Comparison of ENCODE assay signal across 22 cellular contexts in the genomic region with DNA sequence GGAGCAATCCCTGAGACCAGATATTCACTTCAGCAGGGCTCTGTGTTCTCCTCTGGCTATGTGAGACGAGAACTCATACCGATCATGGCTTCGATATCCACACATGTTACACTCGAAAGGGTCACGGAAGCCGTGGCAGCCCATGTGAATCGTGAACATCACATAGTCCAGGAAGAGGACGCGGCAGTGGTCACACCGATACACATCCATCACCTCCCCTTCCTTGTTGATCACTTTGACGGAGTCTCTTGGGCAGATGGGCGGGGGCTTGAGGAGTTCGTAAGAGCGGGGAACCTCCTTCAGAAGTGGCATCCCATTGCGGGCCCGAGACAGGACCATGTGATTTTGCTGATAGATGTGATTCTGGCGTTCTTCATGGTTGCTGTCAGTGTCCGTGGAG. TPM values are rescaled to one million over a fixed set of nuclear protein-coding genes. Genes with fewer than 3 reads are reported as not detected.
DNase-seq lines count a peak whose midpoint lies in the region; ATAC-seq and TF ChIP-seq lines count a peak whose summit lies in the region.
"Had no signal": no experiment of that assay in that cellular context is flagged by ENCODE, and none has a peak within 500 bp of the region (broad histone marks: within the 10 kb centered on the region; RNA-seq: fewer than 3 reads in every experiment).

No MANE protein-coding gene starts in this region.

- no peak overlapping the region for H3K4me3 Mint-ChIP-seq in activated CD4-positive, alpha-beta memory T cell treated with anti-CD3 and anti-CD28 coated beads for 36 hours
- H3K4me3 Mint-ChIP-seq in activated CD4-positive, alpha-beta memory T cell treated with anti-CD3 and anti-CD28 coated beads, Interleukin-2, amount 10 ng/mL, durations not matched to agents 7 days and 5 days: no peak overlapping the region
- H3K4me3 Mint-ChIP-seq in CD8-positive, alpha-beta T cell: peak overlapping the region; percentile 19
- H3K4me3 Mint-ChIP-seq in T-helper 17 cell: peak overlapping the region; percentile 36
- H3K4me3 Mint-ChIP-seq in naive thymus-derived CD4-positive, alpha-beta T cell: no peak overlapping the region
- H3K4me3 Mint-ChIP-seq: dendritic cell treated with granulocyte-macrophage colony-stimulating factor and Interleukin-4, amounts not matched to agents 40 ng/mL and 50 ng/mL, for 4 days had no signal

- peaks cover 54% of the 10 kb centered on the region for H3K36me3 Mint-ChIP-seq in activated CD4-positive, alpha-beta memory T cell treated with anti-CD3 and anti-CD28 coated beads for 36 hours
- H3K36me3 Mint-ChIP-seq in activated CD4-positive, alpha-beta memory T cell treated with anti-CD3 and anti-CD28 coated beads, Interleukin-2, amount 10 ng/mL, durations not matched to agents 7 days and 5 days (ENCODE audit: low read depth): peaks cover 74% of the 10 kb centered on the region
- peaks cover 74% of the 10 kb centered on the region for H3K36me3 Mint-ChIP-seq in CD8-positive, alpha-beta T cell
- H3K36me3 Mint-ChIP-seq in T-helper 17 cell (ENCODE audit: low read depth): peaks cover 11% of the 10 kb centered on the region
- peaks cover 12 to 55% (median 46%) of the 10 kb centered on the region in 5 donors for H3K36me3 Mint-ChIP-seq in naive thymus-derived CD4-positive, alpha-beta T cell

- DNase-seq in activated CD4-positive, alpha-beta memory T cell treated with anti-CD3 and anti-CD28 coated beads for 36 hours: peak; percentile 8
- no peak for DNase-seq in activated CD4-positive, alpha-beta memory T cell treated with anti-CD3 and anti-CD28 coated beads, Interleukin-2, amount 10 ng/mL, durations not matched to agents 7 days and 5 days
- DNase-seq in CD8-positive, alpha-beta T cell: no peak
- DNase-seq in T-helper 17 cell (no peak), breast epithelium (ENCODE audit: low spot score in 2 of 2) (no peak), adrenal gland (no peak)
- no peak for DNase-seq in naive thymus-derived CD4-positive, alpha-beta T cell
- DNase-seq: 8988T; amygdala; H7; kidney glomerular epithelial cell; mammary epithelial cell; NCI-H1694; NCI-H526 treated with DMSO at 0.1 percent for 48 hours; retina; RPMI8226; spleen; stimulated activated CD4-positive, alpha-beta T cell treated with anti-CD3 and anti-CD28 coated beads, Interleukin-4, amount 100 ng/mL, for 24 hours had no signal

- no peaks in the 10 kb centered on the region for H3K27me3 ChIP-seq in CD8-positive, alpha-beta T cell (ENCODE audit: insufficient read depth, low read length)
- no peaks in the 10 kb centered on the region for H3K27me3 ChIP-seq in naive thymus-derived CD4-positive, alpha-beta T cell (ENCODE audit: control insufficient read depth in 2 of 2, insufficient read depth in 2 of 2, low read length in 2 of 2)
- no peaks in the 10 kb centered on the region for H3K27me3 ChIP-seq in breast epithelium
- H3K27me3 ChIP-seq in adrenal gland: peaks cover 13% of the 10 kb centered on the region
- H3K27me3 ChIP-seq: spleen, upper lobe of left lung had no signal

- POLR2A ChIA-PET in activated CD4-positive, alpha-beta memory T cell treated with anti-CD3 and anti-CD28 coated beads for 36 hours (lab: Charles Lee): interaction anchor here (1.0 kb wide), 1 partner anchor 304 kb away, joined by 3 read pairs; the partner anchor contains the start of gene CDK12
- POLR2A ChIA-PET in activated CD4-positive, alpha-beta memory T cell treated with anti-CD3 and anti-CD28 coated beads, Interleukin-2, amount 10 ng/mL, durations not matched to agents 7 days and 5 days (lab: Charles Lee): interaction anchor here (1.2 kb wide), 1 partner anchor 29 kb away, joined by 6 read pairs; no protein-coding TSS in a partner anchor
- POLR2A ChIA-PET in CD8-positive, alpha-beta T cell (lab: Charles Lee): interaction anchor here (0.7 kb wide), 1 partner anchor 53 kb away, joined by 4 read pairs; no protein-coding TSS in a partner anchor
- POLR2A ChIA-PET in naive thymus-derived CD4-positive, alpha-beta T cell (lab: Charles Lee): interaction anchor here (0.6 to 3.1 kb wide), 4 partner anchors 8 to 174 kb away, joined by 3 to 26 read pairs (median 4); no protein-coding TSS in a partner anchor

- H3K27me3 Mint-ChIP-seq in activated CD4-positive, alpha-beta memory T cell treated with anti-CD3 and anti-CD28 coated beads for 36 hours: no peaks in the 10 kb centered on the region
- H3K27me3 Mint-ChIP-seq in activated CD4-positive, alpha-beta memory T cell treated with anti-CD3 and anti-CD28 coated beads, Interleukin-2, amount 10 ng/mL, durations not matched to agents 7 days and 5 days: no peaks in the 10 kb centered on the region
- H3K27me3 Mint-ChIP-seq in CD8-positive, alpha-beta T cell (ENCODE audit: low read depth): no peaks in the 10 kb centered on the region
- no peaks in the 10 kb centered on the region for H3K27me3 Mint-ChIP-seq in T-helper 17 cell
- no peaks in the 10 kb centered on the region for H3K27me3 Mint-ChIP-seq in naive thymus-derived CD4-positive, alpha-beta T cell

- TF ChIP-seq POLR2A in breast epithelium (IDR thresholded peaks at IDR 0.05) (no peak), adrenal gland (IDR thresholded peaks at IDR 0.05) (no peak)

- H3K4me1 Mint-ChIP-seq in activated CD4-positive, alpha-beta memory T cell treated with anti-CD3 and anti-CD28 coated beads for 36 hours (ENCODE audit: low read depth): peaks cover 84% of the 10 kb centered on the region
- H3K4me1 Mint-ChIP-seq in activated CD4-positive, alpha-beta memory T cell treated with anti-CD3 and anti-CD28 coated beads, Interleukin-2, amount 10 ng/mL, durations not matched to agents 7 days and 5 days: peaks cover 63% of the 10 kb centered on the region
- peaks cover 83% of the 10 kb centered on the region for H3K4me1 Mint-ChIP-seq in CD8-positive, alpha-beta T cell (ENCODE audit: low read depth)
- peaks cover 48% of the 10 kb centered on the region for H3K4me1 Mint-ChIP-seq in T-helper 17 cell
- peaks cover 42 to 78% (median 74%) of the 10 kb centered on the region in 7 donors for H3K4me1 Mint-ChIP-seq in naive thymus-derived CD4-positive, alpha-beta T cell

- H3K36me3 ChIP-seq in CD8-positive, alpha-beta T cell (ENCODE audit: insufficient read depth, low read length): peaks cover 45% of the 10 kb centered on the region
- peaks cover 12 to 37% (median 30%) of the 10 kb centered on the region in 3 experiments for H3K36me3 ChIP-seq in naive thymus-derived CD4-positive, alpha-beta T cell (ENCODE audit: control insufficient read depth in 2 of 3, insufficient read depth in 3 of 3, low read length in 3 of 3)
- no peaks in the 10 kb centered on the region for H3K36me3 ChIP-seq in breast epithelium
- H3K36me3 ChIP-seq in adrenal gland (replicated peaks in 1 of 2): no peaks in the 10 kb centered on the region
- H3K36me3 ChIP-seq: upper lobe of left lung had no signal

- WGBS in adrenal gland, 4 donors: 85 to 92% (median 90%) methylated on average over 18 of the region's 18 CpGs

- ATAC-seq in CD8-positive, alpha-beta T cell: no peak
- ATAC-seq in T-helper 17 cell (no peak), HG02852 (IDR thresholded peaks at IDR 0.05; ENCODE audit: unreplicated experiment) (no peak)
- ATAC-seq in naive thymus-derived CD4-positive, alpha-beta T cell: no peak

- H3K9me3 Mint-ChIP-seq in activated CD4-positive, alpha-beta memory T cell treated with anti-CD3 and anti-CD28 coated beads for 36 hours: no peaks in the 10 kb centered on the region
- H3K9me3 Mint-ChIP-seq in activated CD4-positive, alpha-beta memory T cell treated with anti-CD3 and anti-CD28 coated beads, Interleukin-2, amount 10 ng/mL, durations not matched to agents 7 days and 5 days: peaks cover 8% of the 10 kb centered on the region
- H3K9me3 Mint-ChIP-seq in CD8-positive, alpha-beta T cell: no peaks in the 10 kb centered on the region
- H3K9me3 Mint-ChIP-seq in naive thymus-derived CD4-positive, alpha-beta T cell: no peaks in the 10 kb centered on the region
- H3K9me3 Mint-ChIP-seq: dendritic cell treated with granulocyte-macrophage colony-stimulating factor and Interleukin-4, amounts not matched to agents 40 ng/mL and 50 ng/mL, for 4 days had no signal

- TF ChIP-seq CTCF in CD8-positive, alpha-beta T cell (IDR thresholded peaks at IDR 0.05): no peak
- TF ChIP-seq CTCF in breast epithelium (IDR thresholded peaks at IDR 0.05): no peak
- TF ChIP-seq CTCF in adrenal gland (IDR thresholded peaks at IDR 0.05): no peak

- H3K27ac ChIP-seq in CD8-positive, alpha-beta T cell (ENCODE audit: low read depth, low read length): no peak overlapping the region
- peak overlapping the region; percentile 3 for H3K27ac ChIP-seq in naive thymus-derived CD4-positive, alpha-beta T cell (ENCODE audit: low read depth, low read length)
- H3K27ac ChIP-seq in breast epithelium: no peak overlapping the region
- no peak overlapping the region for H3K27ac ChIP-seq in adrenal gland
- H3K27ac ChIP-seq: upper lobe of left lung had no signal

- no peak overlapping the region for H3K4me3 ChIP-seq in CD8-positive, alpha-beta T cell (ENCODE audit: low read depth, low read length)
- H3K4me3 ChIP-seq in naive thymus-derived CD4-positive, alpha-beta T cell (ENCODE audit: low read length): no peak overlapping the region
- H3K4me3 ChIP-seq in breast epithelium (no peak overlapping the region), adrenal gland (no peak overlapping the region)
- H3K4me3 ChIP-seq: upper lobe of left lung had no signal

- H3K4me1 ChIP-seq in CD8-positive, alpha-beta T cell (ENCODE audit: insufficient read depth, low read length): peaks cover 83% of the 10 kb centered on the region
- H3K4me1 ChIP-seq in naive thymus-derived CD4-positive, alpha-beta T cell (ENCODE audit: control insufficient read depth in 2 of 2, insufficient read depth in 2 of 2, low read length in 2 of 2): peaks cover 36 to 61% of the 10 kb centered on the region in 2 donors
- no peaks in the 10 kb centered on the region for H3K4me1 ChIP-seq in breast epithelium
- no peaks in the 10 kb centered on the region for H3K4me1 ChIP-seq in adrenal gland (replicated peaks in 1 of 2)
- H3K4me1 ChIP-seq: upper lobe of left lung had no signal

- intact Hi-C loops in activated CD4-positive, alpha-beta memory T cell treated with anti-CD3 and anti-CD28 coated beads for 36 hours (cut with micrococcal nuclease): no loop called here
- intact Hi-C loops in CD8-positive, alpha-beta T cell (cut with DNase I, micrococcal nuclease): loop anchor here in 1 of 2 experiments (1.0 kb wide), 1 partner anchor 8 kb away; no protein-coding TSS in a partner anchor
- intact Hi-C loops in naive thymus-derived CD4-positive, alpha-beta T cell (cut with micrococcal nuclease): no loop called here
- intact Hi-C loops in breast epithelium (cut with DNase I; ENCODE audit: low total_unique reads) (no loop called here), adrenal gland (cut with DNase I) (no loop called here)

- CTCF ChIA-PET in activated CD4-positive, alpha-beta memory T cell treated with anti-CD3 and anti-CD28 coated beads for 36 hours (lab: Charles Lee): interaction anchor here (1.3 kb wide), 1 partner anchor 12 kb away, joined by 3 read pairs; no protein-coding TSS in a partner anchor
- CTCF ChIA-PET in activated CD4-positive, alpha-beta memory T cell treated with anti-CD3 and anti-CD28 coated beads, Interleukin-2, amount 10 ng/mL, durations not matched to agents 7 days and 5 days (lab: Charles Lee): interaction anchor here (0.6 to 1.1 kb wide), 2 partner anchors 37 to 144 kb away, joined by 3 to 4 read pairs; no protein-coding TSS in a partner anchor
- CTCF ChIA-PET in CD8-positive, alpha-beta T cell (lab: Charles Lee): interaction anchor here (0.9 to 1.5 kb wide), 4 partner anchors 10 to 99 kb away, joined by 3 to 8 read pairs (median 4); no protein-coding TSS in a partner anchor
- CTCF ChIA-PET in naive thymus-derived CD4-positive, alpha-beta T cell (lab: Charles Lee): interaction anchor here (1.2 kb wide), 1 partner anchor 10 kb away, joined by 4 read pairs; no protein-coding TSS in a partner anchor

- peak overlapping the region; percentile 85 for H3K27ac Mint-ChIP-seq in activated CD4-positive, alpha-beta memory T cell treated with anti-CD3 and anti-CD28 coated beads for 36 hours
- H3K27ac Mint-ChIP-seq in activated CD4-positive, alpha-beta memory T cell treated with anti-CD3 and anti-CD28 coated beads, Interleukin-2, amount 10 ng/mL, durations not matched to agents 7 days and 5 days: no peak overlapping the region
- H3K27ac Mint-ChIP-seq in CD8-positive, alpha-beta T cell: peak overlapping the region; percentile 97
- H3K27ac Mint-ChIP-seq in T-helper 17 cell: peak overlapping the region; percentile 98
- H3K27ac Mint-ChIP-seq in naive thymus-derived CD4-positive, alpha-beta T cell: peak overlapping the region in 8 of 9 donors; percentile 13 to 95 (median 84)
- H3K27ac Mint-ChIP-seq: dendritic cell treated with granulocyte-macrophage colony-stimulating factor and Interleukin-4, amounts not matched to agents 40 ng/mL and 50 ng/mL, for 4 days had no signal

- H3K9me3 ChIP-seq in CD8-positive, alpha-beta T cell (ENCODE audit: low read length): no peaks in the 10 kb centered on the region
- H3K9me3 ChIP-seq in T-helper 17 cell (ENCODE audit: control insufficient read depth, low read length, poor library complexity, severe bottlenecking) (no peaks in the 10 kb centered on the region), breast epithelium (no peaks in the 10 kb centered on the region), adrenal gland (replicated peaks in 1 of 3) (no peaks in the 10 kb centered on the region)
- no peaks in the 10 kb centered on the region for H3K9me3 ChIP-seq in naive thymus-derived CD4-positive, alpha-beta T cell (ENCODE audit: control insufficient read depth in 2 of 3, low read length in 3 of 3)
- H3K9me3 ChIP-seq: spleen, upper lobe of left lung had no signal

RNA-seq across cellular contexts. Expression of gene GRB7, which starts 28.0 kb away (rescaled TPM):
- total RNA-seq in activated CD4-positive, alpha-beta memory T cell treated with anti-CD3 and anti-CD28 coated beads for 36 hours: 1 to 10 TPM in 1 of 2 experiments, under 1 TPM in 1; 0.34 to 1.2 TPM
- total RNA-seq in activated CD4-positive, alpha-beta memory T cell treated with anti-CD3 and anti-CD28 coated beads, Interleukin-2, amount 10 ng/mL, durations not matched to agents 7 days and 5 days: under 1 TPM; 0.30 to 0.40 TPM
- total RNA-seq in CD8-positive, alpha-beta T cell: not detected
- total RNA-seq in T-helper 17 cell (not detected), breast epithelium (10 to 100 TPM in 2 of 3 donors, not detected in 1; 27.9 to 69.2 TPM), adrenal gland (1 to 10 TPM in 1 of 8 donors, under 1 TPM in 3, not detected in 4; 0.11 to 1.2 (median 0.33) TPM)
- total RNA-seq in naive thymus-derived CD4-positive, alpha-beta T cell: under 1 TPM in 1 of 5 experiments, not detected in 4; 0.99 TPM
- not detected for polyA plus RNA-seq in naive thymus-derived CD4-positive, alpha-beta T cell
- polyA plus RNA-seq in adrenal gland: under 1 TPM in 2 of 3 donors, not detected in 1; 0.17 to 0.56 TPM
- total RNA-seq: glomerular endothelial cell had no signal

RNA-seq across cellular contexts. Expression of gene MIEN1, which starts 35.4 kb away (rescaled TPM):
- total RNA-seq in activated CD4-positive, alpha-beta memory T cell treated with anti-CD3 and anti-CD28 coated beads for 36 hours: 10 to 100 TPM; 41.0 to 43.8 TPM
- total RNA-seq in activated CD4-positive, alpha-beta memory T cell treated with anti-CD3 and anti-CD28 coated beads, Interleukin-2, amount 10 ng/mL, durations not matched to agents 7 days and 5 days: 10 to 100 TPM; 40.1 to 45.1 TPM
- total RNA-seq in CD8-positive, alpha-beta T cell: 10 to 100 TPM; 29.5 to 30.1 TPM
- 10 to 100 TPM; 36.9 to 41.8 TPM for total RNA-seq in T-helper 17 cell
- 10 to 100 TPM; 28.7 to 40.1 (median 32.3) TPM for total RNA-seq in naive thymus-derived CD4-positive, alpha-beta T cell
- polyA plus RNA-seq in naive thymus-derived CD4-positive, alpha-beta T cell: 10 to 100 TPM; 73.5 to 74.3 TPM
- total RNA-seq in breast epithelium: 10 to 100 TPM; 50.7 to 68.2 (median 61.6) TPM
- total RNA-seq in adrenal gland: 100 to 1,000 TPM in 1 of 8 donors, 10 to 100 TPM in 7; 41.9 to 210 (median 46.7) TPM
- 100 to 1,000 TPM in 2 of 3 donors, 10 to 100 TPM in 1; 79.9 to 130 (median 108) TPM for polyA plus RNA-seq in adrenal gland

Comparison
In these comparisons a context has a peak if more than half of its experiments do, and no peak if none do; other contexts are left out.
1. H3K4me3 Mint-ChIP-seq: peak in CD8-positive, alpha-beta T cell (single experiment) and T-helper 17 cell (single experiment); none in activated CD4-positive, alpha-beta memory T cell treated with anti-CD3 and anti-CD28 coated beads for 36 hours (single experiment), activated CD4-positive, alpha-beta memory T cell treated with anti-CD3 and anti-CD28 coated beads, Interleukin-2, amount 10 ng/mL, durations not matched to agents 7 days and 5 days (single experiment) and naive thymus-derived CD4-positive, alpha-beta T cell (0 of 10).